ENCODE assay signal across 12 cellular contexts in genomic region chr6:146546440-146546839, GRCh38. TPM values are rescaled to one million over a fixed set of nuclear protein-coding genes. Genes with fewer than 3 reads are reported as not detected.
DNase-seq lines count a peak whose midpoint lies in the region; ATAC-seq and TF ChIP-seq lines count a peak whose summit lies in the region.
"Had no signal": no experiment of that assay in that cellular context is flagged by ENCODE, and none has a peak within 500 bp of the region (broad histone marks: within the 10 kb centered on the region; RNA-seq: fewer than 3 reads in every experiment).

No MANE protein-coding gene starts in this region.

- no peaks in the 10 kb centered on the region for H3K27me3 ChIP-seq in hepatocyte
- H3K27me3 ChIP-seq in spleen (replicated peaks in 1 of 7) = peaks cover 0 to 26% (median 4%) of the 10 kb centered on the region in 7 donors
- H3K27me3 ChIP-seq in CD4-positive, alpha-beta memory T cell (ENCODE audit: insufficient read depth, low read length) = peaks cover 3% of the 10 kb centered on the region

- intact Hi-C loops in spleen (cut with DNase I; ENCODE audit: low total_unique reads) = no loop called here
- intact Hi-C loops in CD4-positive, alpha-beta memory T cell (cut with micrococcal nuclease) = no loop called here

- peaks cover 64% of the 10 kb centered on the region for H3K79me2 ChIP-seq in hepatocyte

- H3K36me3 Mint-ChIP-seq in T-cell = no peaks in the 10 kb centered on the region
- peaks cover 0 to 2% of the 10 kb centered on the region in 2 donors for H3K36me3 Mint-ChIP-seq in CD4-positive, alpha-beta memory T cell

- in situ Hi-C loops in astrocyte of the spinal cord (cut with HindIII; ENCODE audit: low sequenced_read_pairs) = no loop called here

- H4K20me1 ChIP-seq in hepatocyte (ENCODE audit: insufficient read depth, poor library complexity, severe bottlenecking) = peaks cover 25% of the 10 kb centered on the region

- ATAC-seq in GM18873 (IDR thresholded peaks at IDR 0.05; ENCODE audit: low FRiP score, unreplicated experiment) (no peak), T-cell (replicated peaks in 1 of 4) (no peak), GM18519 (IDR thresholded peaks at IDR 0.05; ENCODE audit: low FRiP score, unreplicated experiment) (no peak)

- H2AFZ ChIP-seq in hepatocyte = no peak overlapping the region

- peaks cover 24 to 29% of the 10 kb centered on the region in 2 donors for H3K27me3 Mint-ChIP-seq in T-cell
- peaks cover 20 to 21% of the 10 kb centered on the region in 2 donors for H3K27me3 Mint-ChIP-seq in CD4-positive, alpha-beta memory T cell

- DNase-seq in astrocyte of the spinal cord (ENCODE audit: low read depth, low spot score) (peak; percentile 85), hepatocyte (ENCODE audit: low spot score) (peak; percentile 44), spleen (no peak), T-cell (no peak)
- DNase-seq in CD4-positive, alpha-beta memory T cell = no peak
- DNase-seq: activated CD4-positive, alpha-beta T cell treated with anti-CD3 and anti-CD28 coated beads for 48 hours; NCI-H2107 had no signal

- WGBS in hepatocyte (ENCODE audit: low lambda C conversion rate, missing lambda C conversion rate) = 0% methylated on average over 1 of the region's 1 CpG
- WGBS in spleen, 5 donors = 0 to 39% (median 26%) methylated on average over 1 of the region's 1 CpG

- no peaks in the 10 kb centered on the region for H3K9me3 Mint-ChIP-seq in T-cell
- H3K9me3 Mint-ChIP-seq in CD4-positive, alpha-beta memory T cell = peaks cover 0 to 10% (median 5%) of the 10 kb centered on the region in 8 donors

- H3K4me3 ChIP-seq in HEK293 (ENCODE audit: low read depth, low read length) (no peak overlapping the region), astrocyte of the spinal cord (ENCODE audit: low read depth, low read length) (no peak overlapping the region), hepatocyte (no peak overlapping the region), spleen (peak overlapping the region in 4 of 8 donors; percentile 54 to 77 (median 64))
- H3K4me3 ChIP-seq in CD4-positive, alpha-beta memory T cell (ENCODE audit: low read length in 2 of 2) = no peak overlapping the region

- POLR2A ChIA-PET in HEK293 (lab: Yijun Ruan, JAX) (interaction anchor here (0.6 to 0.7 kb wide), 4 partner anchors 52 to 719 kb away, joined by 3 to 5 read pairs (median 4); partner anchors contain the start of genes ADGB and SHPRH), T-cell (lab: Charles Lee) (no interaction called here)
- POLR2A ChIA-PET in CD4-positive, alpha-beta memory T cell (lab: Charles Lee; ENCODE audit: partially characterized antibody) = no interaction called here

- no peak overlapping the region for H3K4me3 Mint-ChIP-seq in T-cell
- H3K4me3 Mint-ChIP-seq in CD4-positive, alpha-beta memory T cell = no peak overlapping the region

- H3K36me3 ChIP-seq in HEK293 (ENCODE audit: control insufficient read depth in 2 of 2, insufficient read depth in 1 of 2, low read length in 2 of 2) (peaks cover 0 to 10% of the 10 kb centered on the region in 2 experiments; a peak in 2 of 3 replicates), hepatocyte (replicated peaks; ENCODE audit: insufficient read depth, low read depth) (no peaks in the 10 kb centered on the region), spleen (peaks cover 0 to 24% (median 2%) of the 10 kb centered on the region in 6 donors)
- no peaks in the 10 kb centered on the region for H3K36me3 ChIP-seq in CD4-positive, alpha-beta memory T cell (ENCODE audit: insufficient read depth, low read length)

- peak overlapping the region; percentile 83 for H3K4me2 ChIP-seq in hepatocyte

- H3K9me2 ChIP-seq in hepatocyte (replicated peaks; ENCODE audit: insufficient read depth) = no peaks in the 10 kb centered on the region

- H3K9me3 ChIP-seq in HEK293 (ENCODE audit: control insufficient read depth, insufficient read depth, low read depth, low read length) (no peaks in the 10 kb centered on the region), hepatocyte (ENCODE audit: low read depth) (no peaks in the 10 kb centered on the region), spleen (no peaks in the 10 kb centered on the region)
- no peaks in the 10 kb centered on the region for H3K9me3 ChIP-seq in CD4-positive, alpha-beta memory T cell (ENCODE audit: control insufficient read depth in 1 of 2, low read length in 2 of 2)

- CTCF ChIA-PET in HEK293 (lab: Yijun Ruan, JAX) = interaction anchor here (0.6 to 2.1 kb wide), 5 partner anchors 30 to 153 kb away, joined by 3 to 4 read pairs (median 3); no protein-coding TSS in a partner anchor
- CTCF ChIA-PET in T-cell (lab: Charles Lee) = no interaction called here
- CTCF ChIA-PET in CD4-positive, alpha-beta memory T cell (lab: Charles Lee; ENCODE audit: partially characterized antibody) = no interaction called here

- H3K4me1 ChIP-seq in HEK293 (ENCODE audit: control insufficient read depth, insufficient read depth, low read length) (peaks cover 9% of the 10 kb centered on the region), hepatocyte (ENCODE audit: insufficient read depth) (peaks cover 31% of the 10 kb centered on the region), spleen (peaks cover 5 to 76% (median 26%) of the 10 kb centered on the region in 6 donors)
- no peaks in the 10 kb centered on the region for H3K4me1 ChIP-seq in CD4-positive, alpha-beta memory T cell (ENCODE audit: insufficient read depth, low read length)

- H3K4me1 Mint-ChIP-seq in T-cell = peaks cover 9 to 21% (median 15%) of the 10 kb centered on the region in 3 donors
- H3K4me1 Mint-ChIP-seq in CD4-positive, alpha-beta memory T cell = peaks cover 4 to 13% (median 7%) of the 10 kb centered on the region in 4 donors

- no peak for TF ChIP-seq CTCF in HEK293 (tag by site-specific recombination; IDR thresholded peaks at IDR 0.05)
- no peak for TF ChIP-seq CTCF in astrocyte of the spinal cord (IDR thresholded peaks at IDR 0.05; ENCODE audit: low read depth, low read length)
- TF ChIP-seq CTCF in hepatocyte (IDR thresholded peaks at IDR 0.05; ENCODE audit: poor library complexity) = no peak
- no peak for TF ChIP-seq CTCF in spleen (IDR thresholded peaks at IDR 0.05 in 8 of 11, conservative IDR thresholded peaks at IDR 0.05 in 3 of 11)

- TF ChIP-seq POLR2A in spleen (IDR thresholded peaks at IDR 0.05) = no peak

- H3K27ac ChIP-seq in HEK293 (ENCODE audit: extremely low read depth, low read depth, low read length) = no peak overlapping the region
- peak overlapping the region; percentile 98 for H3K27ac ChIP-seq in hepatocyte
- H3K27ac ChIP-seq in spleen = peak overlapping the region in 7 of 8 donors; percentile 94 to 98 (median 96)
- no peak overlapping the region for H3K27ac ChIP-seq in CD4-positive, alpha-beta memory T cell (ENCODE audit: low read depth, low read length)

- no peak overlapping the region for H3K27ac Mint-ChIP-seq in T-cell
- H3K27ac Mint-ChIP-seq in CD4-positive, alpha-beta memory T cell = no peak overlapping the region

TF ChIP-seq in HEK293, 187 proteins besides CTCF, POLR2A, EP300 and RAD21 (continues in another document):
- TF ChIP-seq SCRT2 (tag by site-specific recombination; IDR thresholded peaks at IDR 0.05) = 0 out of 2 replicates have a peak, but pooled peaks have one; percentile 23
- TF ChIP-seq ZNF10 (tag by site-specific recombination; IDR thresholded peaks at IDR 0.05) = no peak
- TF ChIP-seq ZBTB20 (tag by site-specific recombination; IDR thresholded peaks at IDR 0.05) = peak; percentile 49; the same call in 1 of the 2 replicates
- 0 out of 2 replicates have a peak, but pooled peaks have one; percentile 9 for TF ChIP-seq SP7 (tag by site-specific recombination; IDR thresholded peaks at IDR 0.05)
- TF ChIP-seq PRDM1 (tag by site-specific recombination; IDR thresholded peaks at IDR 0.05) = peak; percentile 41
- 0 out of 2 replicates have a peak, but pooled peaks have one; percentile 44 for TF ChIP-seq ZEB2 (tag by site-specific recombination; IDR thresholded peaks at IDR 0.05)
- TF ChIP-seq ZNF362 (tag by site-specific recombination; IDR thresholded peaks at IDR 0.05) = peak; percentile 88
- TF ChIP-seq ZNF629 (tag by site-specific recombination; IDR thresholded peaks at IDR 0.05) = peak; percentile 90
- TF ChIP-seq ZNF670 (tag by site-specific recombination; IDR thresholded peaks at IDR 0.05; ENCODE audit: low read depth) = no peak
- peak; percentile 71; the same call in 1 of the 2 replicates for TF ChIP-seq ZBTB21 (tag by site-specific recombination; IDR thresholded peaks at IDR 0.05)
- TF ChIP-seq GLIS1 (tag by site-specific recombination; IDR thresholded peaks at IDR 0.05) = no peak

RNA-seq across cellular contexts. Expression of gene RAB32, which starts 2.8 kb away (rescaled TPM):
- total RNA-seq in hepatocyte = 97.5 and 100 TPM in 2 replicates
- 121 and 127 TPM in 2 replicates for polyA plus RNA-seq in hepatocyte
- 10 to 100 TPM; 39.3 to 88.6 (median 51.3) TPM for total RNA-seq in spleen
- 10 to 100 TPM; 20.1 to 69.0 (median 35.6) TPM for polyA plus RNA-seq in spleen
- under 1 TPM; 0.22 to 0.73 (median 0.38) TPM for total RNA-seq in T-cell
- total RNA-seq in CD4-positive, alpha-beta memory T cell = 1 to 10 TPM in 1 of 2 experiments, under 1 TPM in 1; 0.55 to 1.1 TPM
- polyA plus RNA-seq in CD4-positive, alpha-beta memory T cell = not detected

RNA-seq across cellular contexts. Expression of gene ADGB, which starts 52.3 kb away (rescaled TPM):
- total RNA-seq in hepatocyte (0.33 TPM in 1 of 2 replicates, not detected in the other), spleen (under 1 TPM in 2 of 7 donors, not detected in 5; 0.28 to 0.52 TPM), T-cell (not detected)
- polyA plus RNA-seq in hepatocyte (not detected in 2 replicates), spleen (not detected)
- not detected for total RNA-seq in CD4-positive, alpha-beta memory T cell
- polyA plus RNA-seq in CD4-positive, alpha-beta memory T cell = not detected
- total RNA-seq: dermis microvascular lymphatic vessel endothelial cell, ureter had no signal

Comparison
In these comparisons a context has a peak if more than half of its experiments do, and no peak if none do; other contexts are left out.
1. H3K27ac ChIP-seq: peak in hepatocyte (single experiment) and spleen (7 of 8); none in HEK293 (single experiment) and CD4-positive, alpha-beta memory T cell (single experiment).
2. DNase-seq: peak in astrocyte of the spinal cord (single experiment) and hepatocyte (single experiment); none in spleen (single experiment), T-cell (0 of 34) and CD4-positive, alpha-beta memory T cell (0 of 5).
3. RNA of gene RAB32, which starts 2.8 kb away (total RNA-seq): 97.5 to 100 TPM in hepatocyte and 39.3 to 88.6 TPM in spleen; 0.55 to 1.1 TPM in CD4-positive, alpha-beta memory T cell and 0.22 to 0.73 TPM in T-cell; every median in the first group is over 10 times any median in the second.